ENCODE assay signal across 8 cellular contexts in the genomic region with DNA sequence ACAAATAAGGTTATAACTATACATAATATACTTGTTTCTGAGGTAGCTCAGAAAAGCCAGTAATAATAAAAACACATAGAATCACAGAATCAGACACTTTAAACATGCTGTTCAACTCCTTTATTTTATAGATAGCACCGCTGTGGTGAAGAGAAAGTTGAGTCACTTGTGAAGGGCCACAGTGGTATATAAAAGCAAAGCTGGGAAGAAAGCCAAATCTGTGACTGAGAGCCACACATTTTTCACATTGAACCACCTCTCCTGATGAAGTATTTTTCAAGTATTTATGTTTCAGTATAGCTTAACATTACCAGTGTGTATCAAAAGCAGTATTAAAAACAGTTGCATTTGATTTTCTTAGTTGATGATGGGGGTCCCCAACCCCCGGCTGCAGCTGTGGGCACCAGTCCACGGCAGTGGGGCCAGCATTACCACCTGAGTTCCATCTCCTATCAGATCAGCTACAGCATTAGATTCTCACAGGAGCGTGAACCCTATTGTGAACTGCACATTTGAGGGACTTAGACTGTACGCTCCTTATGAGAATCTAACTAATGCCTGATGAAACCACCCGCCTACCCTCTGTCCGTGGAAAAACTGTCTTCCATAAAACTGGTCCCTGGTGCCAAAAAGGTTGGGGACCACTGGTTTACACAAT. TPM values are rescaled to one million over a fixed set of nuclear protein-coding genes. Genes with fewer than 3 reads are reported as not detected.
DNase-seq lines count a peak whose midpoint lies in the region; ATAC-seq, FAIRE-seq and TF ChIP-seq lines count a peak whose summit lies in the region.

No MANE protein-coding gene starts in this region.

- DNase-seq in stimulated activated CD4-positive, alpha-beta T cell treated with anti-CD3 and anti-CD28 coated beads, Interleukin-1b, Interleukin-23, amount 100 ng/mL, for 48 hours = peak; percentile 16
- DNase-seq in stimulated activated CD4-positive, alpha-beta T cell treated with anti-CD3 and anti-CD28 coated beads, Interleukin-2, amount 100 ng/mL, for 24 hours = no peak
- DNase-seq in NCI-H1092 treated with DMSO at 0.1 percent for 48 hours (lab: John Stamatoyannopoulos, UW) (peak; percentile 71), astrocyte (ENCODE audit: low read depth) (peak; percentile 92), posterior cingulate gyrus (no peak), NCI-H526 (lab: John Stamatoyannopoulos, UW) (no peak)
- DNase-seq in naive thymus-derived CD4-positive, alpha-beta T cell = peak in 5 of 9 donors; percentile 15 to 41 (median 31)

- FAIRE-seq in astrocyte (lab: Jason Lieb, UNC) = peak; percentile 69

- TF ChIP-seq CTCF in astrocyte (IDR thresholded peaks at IDR 0.05; ENCODE audit: insufficient read depth, low read depth, low read length) = no peak

- no peak overlapping the region for H3K4me3 Mint-ChIP-seq in astrocyte (ENCODE audit: unreplicated experiment)
- H3K4me3 Mint-ChIP-seq in naive thymus-derived CD4-positive, alpha-beta T cell = peak overlapping the region; percentile 8 to 69 (median 48)

- H3K36me3 Mint-ChIP-seq in astrocyte (ENCODE audit: low read depth, unreplicated experiment) = peaks cover 2% of the 10 kb centered on the region
- peaks cover 0 to 8% (median 4%) of the 10 kb centered on the region in 5 donors for H3K36me3 Mint-ChIP-seq in naive thymus-derived CD4-positive, alpha-beta T cell

- intact Hi-C loops in naive thymus-derived CD4-positive, alpha-beta T cell (cut with micrococcal nuclease) = loop anchor here in 1 of 2 donors (1.0 to 2.0 kb wide), 2 partner anchors 10 to 18 kb away; no protein-coding TSS in a partner anchor
- intact Hi-C loops in posterior cingulate gyrus (cut with DNase I) = no loop called here

- peak overlapping the region; percentile 70 for H3K4me2 ChIP-seq in astrocyte (ENCODE audit: low read length)

- no peaks in the 10 kb centered on the region for H3K9me3 Mint-ChIP-seq in astrocyte (ENCODE audit: unreplicated experiment)
- H3K9me3 Mint-ChIP-seq in naive thymus-derived CD4-positive, alpha-beta T cell = no peaks in the 10 kb centered on the region

- H3K79me2 ChIP-seq in astrocyte (ENCODE audit: insufficient read depth, low read length) = peaks cover 98% of the 10 kb centered on the region

- CTCF ChIA-PET in naive thymus-derived CD4-positive, alpha-beta T cell (lab: Charles Lee) = interaction anchor here (0.5 to 0.9 kb wide), 2 partner anchors 10 to 37 kb away, joined by 3 to 4 read pairs; no protein-coding TSS in a partner anchor

- H3K27ac ChIP-seq in astrocyte (ENCODE audit: low read depth, low read length) = peak overlapping the region; percentile 30
- H3K27ac ChIP-seq in naive thymus-derived CD4-positive, alpha-beta T cell (ENCODE audit: low read depth, low read length) = no peak overlapping the region

- H3K27ac Mint-ChIP-seq in astrocyte (ENCODE audit: unreplicated experiment) = peak overlapping the region; percentile 66
- H3K27ac Mint-ChIP-seq in naive thymus-derived CD4-positive, alpha-beta T cell = peak overlapping the region in 8 of 9 donors; percentile 26 to 87 (median 73)

- POLR2A ChIA-PET in naive thymus-derived CD4-positive, alpha-beta T cell (lab: Charles Lee) = interaction anchor here (0.5 to 1.1 kb wide), 2 partner anchors 11 to 80 kb away, joined by 3 to 5 read pairs; no protein-coding TSS in a partner anchor

- H4K20me1 ChIP-seq in astrocyte (ENCODE audit: insufficient read depth, low read length) = peaks cover 96% of the 10 kb centered on the region

- no peaks in the 10 kb centered on the region for H3K27me3 Mint-ChIP-seq in astrocyte (ENCODE audit: low read depth, unreplicated experiment)
- H3K27me3 Mint-ChIP-seq in naive thymus-derived CD4-positive, alpha-beta T cell = no peaks in the 10 kb centered on the region

- H3K9ac ChIP-seq in astrocyte (ENCODE audit: low read length) = peak overlapping the region; percentile 8

- no peaks in the 10 kb centered on the region for H3K36me3 ChIP-seq in astrocyte (ENCODE audit: insufficient read depth, low read length)
- H3K36me3 ChIP-seq in naive thymus-derived CD4-positive, alpha-beta T cell (ENCODE audit: control insufficient read depth in 2 of 3, insufficient read depth in 3 of 3, low read length in 3 of 3) = no peaks in the 10 kb centered on the region

- peaks cover 32% of the 10 kb centered on the region for H3K4me1 Mint-ChIP-seq in astrocyte (ENCODE audit: low read depth, unreplicated experiment)
- H3K4me1 Mint-ChIP-seq in naive thymus-derived CD4-positive, alpha-beta T cell = peaks cover 40 to 84% (median 69%) of the 10 kb centered on the region in 7 donors

- no peaks in the 10 kb centered on the region for H3K27me3 ChIP-seq in astrocyte (ENCODE audit: insufficient read depth, low read length)
- no peaks in the 10 kb centered on the region for H3K27me3 ChIP-seq in naive thymus-derived CD4-positive, alpha-beta T cell (ENCODE audit: control insufficient read depth in 2 of 2, insufficient read depth in 2 of 2, low read length in 2 of 2)

- ATAC-seq in HG02588 (IDR thresholded peaks at IDR 0.05; ENCODE audit: unreplicated experiment) = peak; percentile 55
- ATAC-seq in naive thymus-derived CD4-positive, alpha-beta T cell = peak; percentile 81

- H3K4me1 ChIP-seq in astrocyte (ENCODE audit: insufficient read depth, low read length) = peaks cover 19% of the 10 kb centered on the region
- peaks cover 14 to 18% of the 10 kb centered on the region in 2 donors for H3K4me1 ChIP-seq in naive thymus-derived CD4-positive, alpha-beta T cell (ENCODE audit: control insufficient read depth in 2 of 2, insufficient read depth in 2 of 2, low read length in 2 of 2)

- no peak overlapping the region for H3K4me3 ChIP-seq in astrocyte (ENCODE audit: insufficient read depth, low read depth, low read length)
- H3K4me3 ChIP-seq in naive thymus-derived CD4-positive, alpha-beta T cell (ENCODE audit: low read length) = no peak overlapping the region

- H3K9me3 ChIP-seq in astrocyte (ENCODE audit: insufficient read depth, low read depth, low read length) = no peaks in the 10 kb centered on the region
- H3K9me3 ChIP-seq in naive thymus-derived CD4-positive, alpha-beta T cell (ENCODE audit: control insufficient read depth in 2 of 3, low read length in 3 of 3) = no peaks in the 10 kb centered on the region

- H2AFZ ChIP-seq in astrocyte (ENCODE audit: low read depth, low read length) = no peak overlapping the region

RNA-seq across cellular contexts. Expression of a gene that starts 46.2 kb away (rescaled TPM):
- 138 and 140 TPM in 2 replicates for total RNA-seq in astrocyte
- 100 to 1,000 TPM in 4 of 5 experiments, 10 to 100 TPM in 1; 98.9 to 173 (median 133) TPM for total RNA-seq in naive thymus-derived CD4-positive, alpha-beta T cell
- polyA plus RNA-seq in naive thymus-derived CD4-positive, alpha-beta T cell = 10 to 100 TPM; 20.8 to 25.5 TPM

Comparison
In these comparisons a context has a peak if more than half of its experiments do, and no peak if none do; other contexts are left out.
1. DNase-seq: peak in stimulated activated CD4-positive, alpha-beta T cell treated with anti-CD3 and anti-CD28 coated beads, Interleukin-1b, Interleukin-23, amount 100 ng/mL, for 48 hours (single experiment), NCI-H1092 treated with DMSO at 0.1 percent for 48 hours (single experiment), astrocyte (single experiment) and naive thymus-derived CD4-positive, alpha-beta T cell (5 of 9); none in stimulated activated CD4-positive, alpha-beta T cell treated with anti-CD3 and anti-CD28 coated beads, Interleukin-2, amount 100 ng/mL, for 24 hours (0 of 2), posterior cingulate gyrus (0 of 10) and NCI-H526 (0 of 2).